In the genomic region with DNA sequence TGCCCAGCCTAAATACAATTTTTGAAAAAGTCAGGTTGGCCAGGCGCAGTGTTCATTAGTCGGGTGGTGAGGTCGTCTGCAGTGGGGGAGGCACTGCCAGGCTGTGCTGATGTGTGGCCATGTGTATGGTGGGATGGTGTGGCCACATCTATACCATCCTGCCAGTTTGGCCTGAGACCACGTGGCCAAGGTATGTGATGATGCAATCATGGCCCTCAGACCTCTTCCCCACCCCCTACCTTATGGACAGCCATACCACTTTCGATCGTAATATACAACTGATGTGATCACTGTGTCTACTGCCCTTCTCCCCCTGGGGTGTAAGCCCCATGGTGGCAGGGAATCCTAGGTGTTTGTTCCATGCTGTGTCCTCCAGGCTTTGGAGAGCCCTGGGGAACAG, we compare ENCODE assay signal across 1 cellular context.
TF ChIP-seq lines count a peak whose summit lies in the region.

No MANE protein-coding gene starts in this region.

TF ChIP-seq in K562, 482 proteins besides CTCF, POLR2A, EP300 and RAD21:
- TF ChIP-seq MTF1 (CRISPR knock-in tag; IDR thresholded peaks at IDR 0.05; ENCODE audit: borderline replicate concordance) (no peak), C11orf30 (IDR thresholded peaks at IDR 0.05; ENCODE audit: low read depth) (no peak), ILK (tag; IDR thresholded peaks at IDR 0.05; ENCODE audit: borderline replicate concordance, low read depth) (no peak), EP400 (IDR thresholded peaks at IDR 0.05) (peak; percentile 56; the same call in 1 of the 2 replicates), GMEB1 (CRISPR knock-in tag; IDR thresholded peaks at IDR 0.05) (no peak), MYC (IDR thresholded peaks at IDR 0.05; ENCODE audit: low read depth, low read length) (peak; percentile 63), MYC (CRISPR knock-in tag; IDR thresholded peaks at IDR 0.05; ENCODE audit: borderline replicate concordance, low read depth) (no peak), ZNF217 (CRISPR knock-in tag; IDR thresholded peaks at IDR 0.05) (no peak), USF1 (CRISPR knock-in tag; IDR thresholded peaks at IDR 0.05) (peak; percentile 45), CBFB (CRISPR knock-in tag; IDR thresholded peaks at IDR 0.05) (no peak), ZNF583 (CRISPR knock-in tag; IDR thresholded peaks at IDR 0.05) (no peak), CEBPG (CRISPR knock-in tag; IDR thresholded peaks at IDR 0.05) (peak; percentile 80), CEBPG (tag; conservative IDR thresholded peaks at IDR 0.05 in 1 of 2, IDR thresholded peaks at IDR 0.05 in 1 of 2) (peak; percentile 63 to 73; a peak in 3 of 4 replicates), L3MBTL2 (IDR thresholded peaks at IDR 0.05) (no peak), CEBPB (tag; IDR thresholded peaks at IDR 0.05) (peak; percentile 82), ZNF274 (IDR thresholded peaks at IDR 0.05; ENCODE audit: borderline replicate concordance, low read depth, low read length) (no peak), TCF7L2 (IDR thresholded peaks at IDR 0.05; ENCODE audit: low read depth, low read length) (no peak), ATF7 (IDR thresholded peaks at IDR 0.05) (no peak), ATF3 (IDR thresholded peaks at IDR 0.05) (peak; percentile 90), ATF3 (CRISPR knock-in tag; conservative IDR thresholded peaks at IDR 0.05) (no peak), ZNF408 (CRISPR knock-in tag; IDR thresholded peaks at IDR 0.05; ENCODE audit: low read depth) (no peak)
- TF ChIP-seq, protein P1, sequence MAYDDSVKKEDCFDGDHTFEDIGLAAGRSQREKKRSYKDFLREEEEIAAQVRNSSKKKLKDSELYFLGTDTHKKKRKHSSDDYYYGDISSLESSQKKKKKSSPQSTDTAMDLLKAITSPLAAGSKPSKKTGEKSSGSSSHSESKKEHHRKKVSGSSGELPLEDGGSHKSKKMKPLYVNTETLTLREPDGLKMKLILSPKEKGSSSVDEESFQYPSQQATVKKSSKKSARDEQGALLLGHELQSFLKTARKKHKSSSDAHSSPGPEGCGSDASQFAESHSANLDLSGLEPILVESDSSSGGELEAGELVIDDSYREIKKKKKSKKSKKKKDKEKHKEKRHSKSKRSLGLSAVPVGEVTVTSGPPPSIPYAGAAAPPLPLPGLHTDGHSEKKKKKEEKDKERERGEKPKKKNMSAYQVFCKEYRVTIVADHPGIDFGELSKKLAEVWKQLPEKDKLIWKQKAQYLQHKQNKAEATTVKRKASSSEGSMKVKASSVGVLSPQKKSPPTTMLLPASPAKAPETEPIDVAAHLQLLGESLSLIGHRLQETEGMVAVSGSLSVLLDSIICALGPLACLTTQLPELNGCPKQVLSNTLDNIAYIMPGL (CRISPR knock-in tag; IDR thresholded peaks at IDR 0.05): no peak
- TF ChIP-seq, protein P2, sequence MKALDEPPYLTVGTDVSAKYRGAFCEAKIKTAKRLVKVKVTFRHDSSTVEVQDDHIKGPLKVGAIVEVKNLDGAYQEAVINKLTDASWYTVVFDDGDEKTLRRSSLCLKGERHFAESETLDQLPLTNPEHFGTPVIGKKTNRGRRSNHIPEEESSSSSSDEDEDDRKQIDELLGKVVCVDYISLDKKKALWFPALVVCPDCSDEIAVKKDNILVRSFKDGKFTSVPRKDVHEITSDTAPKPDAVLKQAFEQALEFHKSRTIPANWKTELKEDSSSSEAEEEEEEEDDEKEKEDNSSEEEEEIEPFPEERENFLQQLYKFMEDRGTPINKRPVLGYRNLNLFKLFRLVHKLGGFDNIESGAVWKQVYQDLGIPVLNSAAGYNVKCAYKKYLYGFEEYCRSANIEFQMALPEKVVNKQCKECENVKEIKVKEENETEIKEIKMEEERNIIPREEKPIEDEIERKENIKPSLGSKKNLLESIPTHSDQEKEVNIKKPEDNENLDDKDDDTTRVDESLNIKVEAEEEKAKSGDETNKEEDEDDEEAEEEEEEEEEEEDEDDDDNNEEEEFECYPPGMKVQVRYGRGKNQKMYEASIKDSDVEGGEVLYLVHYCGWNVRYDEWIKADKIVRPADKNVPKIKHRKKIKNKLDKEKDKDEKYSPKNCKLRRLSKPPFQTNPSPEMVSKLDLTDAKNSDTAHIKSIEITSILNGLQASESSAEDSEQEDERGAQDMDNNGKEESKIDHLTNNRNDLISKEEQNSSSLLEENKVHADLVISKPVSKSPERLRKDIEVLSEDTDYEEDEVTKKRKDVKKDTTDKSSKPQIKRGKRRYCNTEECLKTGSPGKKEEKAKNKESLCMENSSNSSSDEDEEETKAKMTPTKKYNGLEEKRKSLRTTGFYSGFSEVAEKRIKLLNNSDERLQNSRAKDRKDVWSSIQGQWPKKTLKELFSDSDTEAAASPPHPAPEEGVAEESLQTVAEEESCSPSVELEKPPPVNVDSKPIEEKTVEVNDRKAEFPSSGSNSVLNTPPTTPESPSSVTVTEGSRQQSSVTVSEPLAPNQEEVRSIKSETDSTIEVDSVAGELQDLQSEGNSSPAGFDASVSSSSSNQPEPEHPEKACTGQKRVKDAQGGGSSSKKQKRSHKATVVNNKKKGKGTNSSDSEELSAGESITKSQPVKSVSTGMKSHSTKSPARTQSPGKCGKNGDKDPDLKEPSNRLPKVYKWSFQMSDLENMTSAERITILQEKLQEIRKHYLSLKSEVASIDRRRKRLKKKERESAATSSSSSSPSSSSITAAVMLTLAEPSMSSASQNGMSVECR (CRISPR knock-in tag; IDR thresholded peaks at IDR 0.05): no peak
- TF ChIP-seq, protein P3, sequence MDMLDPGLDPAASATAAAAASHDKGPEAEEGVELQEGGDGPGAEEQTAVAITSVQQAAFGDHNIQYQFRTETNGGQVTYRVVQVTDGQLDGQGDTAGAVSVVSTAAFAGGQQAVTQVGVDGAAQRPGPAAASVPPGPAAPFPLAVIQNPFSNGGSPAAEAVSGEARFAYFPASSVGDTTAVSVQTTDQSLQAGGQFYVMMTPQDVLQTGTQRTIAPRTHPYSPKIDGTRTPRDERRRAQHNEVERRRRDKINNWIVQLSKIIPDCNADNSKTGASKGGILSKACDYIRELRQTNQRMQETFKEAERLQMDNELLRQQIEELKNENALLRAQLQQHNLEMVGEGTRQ (CRISPR knock-in tag; IDR thresholded peaks at IDR 0.05): peak; percentile 27; the same call in 1 of the 2 replicates
